22 cellular contexts compared by ENCODE assay signal in the genomic region with DNA sequence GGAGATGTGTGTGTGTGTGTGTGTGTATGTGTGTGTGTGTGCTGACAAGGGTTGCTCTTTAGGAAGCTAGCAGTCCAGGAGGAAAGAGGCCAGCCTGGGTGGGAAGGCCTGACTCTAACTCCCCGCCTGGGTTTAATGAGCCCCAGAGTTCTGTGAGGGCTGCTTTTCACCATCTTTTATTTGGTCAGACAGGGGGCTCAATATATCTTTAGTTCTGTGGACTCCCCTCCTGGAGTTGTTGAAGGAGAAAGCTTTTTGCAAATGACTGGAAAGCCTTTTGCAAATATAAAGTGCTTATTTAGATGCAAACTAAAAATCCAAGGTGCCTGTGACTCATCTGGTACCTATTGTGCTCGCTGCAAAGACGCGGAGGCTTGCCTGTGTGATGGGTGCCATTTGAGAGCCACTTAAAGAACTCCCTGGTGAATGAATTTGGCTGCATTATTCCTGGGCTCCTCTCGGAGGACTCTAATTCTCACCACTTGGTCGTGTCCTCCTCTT. TPM values are rescaled to one million over a fixed set of nuclear protein-coding genes. Genes with fewer than 3 reads are reported as not detected.
A peak's percentile ranks its signal among the peaks of the same experiment; 100 is the strongest.
DNase-seq lines count a peak whose midpoint lies in the region; ATAC-seq lines count a peak whose summit lies in the region.
"Had no signal": no experiment of that assay in that cellular context is flagged by ENCODE, and none has a peak within 500 bp of the region (broad histone marks: within the 10 kb centered on the region; RNA-seq: fewer than 3 reads in every experiment).

No MANE protein-coding gene starts in this region.

- no peak overlapping the region for H3K4me3 ChIP-seq in Karpas-422 (ENCODE audit: low read length)
- H3K4me3 ChIP-seq: GM12878, left ventricle myocardium inferior, pancreas, SJSA1, uterus had no signal

- H4K20me1 ChIP-seq in Karpas-422 (ENCODE audit: insufficient read depth, low read depth, low read length) = no peaks in the 10 kb centered on the region

- H2AFZ ChIP-seq in Karpas-422 (ENCODE audit: low read length) = peak overlapping the region; percentile 1; the same call in 1 of the 2 replicates

- DNase-seq in DMS153 treated with DMSO at 0.1 percent for 48 hours (lab: John Stamatoyannopoulos, UW; ENCODE audit: unreplicated experiment) (peak; percentile 11), Karpas-422 (peak; percentile 16), astrocyte of the hippocampus (ENCODE audit: low read depth, low spot score) (peak; percentile 52), iPS-NIHi7 (ENCODE audit: extremely low spot score) (peak; percentile 64), Ammon's horn (ENCODE audit: low spot score) (no peak), activated T-cell treated with anti-CD3 and anti-CD28 coated beads for 4 hours (no peak)
- no peak for DNase-seq in stimulated activated CD4-positive, alpha-beta T cell treated with anti-CD3 and anti-CD28 coated beads, Interleukin-4, amount 100 ng/mL, for 24 hours
- DNase-seq: activated CD4-positive, alpha-beta T cell treated with anti-CD3 and anti-CD28 coated beads for 1 hour; activated gamma-delta T cell treated with Interleukin-2 at 50 U/mL for 16 hours; Caco-2; GDM1; left ventricle myocardium inferior; NCI-H524; pancreas; stimulated activated CD4-positive, alpha-beta T cell treated with anti-CD3 and anti-CD28 coated beads, Interleukin-1b, Interleukin-23, amount 100 ng/mL, for 48 hours; T-helper 9 cell; uterus had no signal

- H3K79me2 ChIP-seq in Karpas-422 (ENCODE audit: low read length) = no peaks in the 10 kb centered on the region

- H3K9ac ChIP-seq in Karpas-422 (ENCODE audit: low read length) = no peak overlapping the region

- H3K36me3 ChIP-seq in Karpas-422 (ENCODE audit: insufficient read depth, low read length) = no peaks in the 10 kb centered on the region
- H3K36me3 ChIP-seq: left ventricle myocardium inferior, pancreas, SJSA1, uterus had no signal

- no peak overlapping the region for H3K4me2 ChIP-seq in Karpas-422 (ENCODE audit: low read depth, low read length, poor library complexity, severe bottlenecking)

- no peaks in the 10 kb centered on the region for H3K27me3 ChIP-seq in Karpas-422 (ENCODE audit: low read length)
- H3K27me3 ChIP-seq: pancreas, SJSA1, uterus had no signal

- H3K9me3 ChIP-seq in Karpas-422 (ENCODE audit: low read length) = no peaks in the 10 kb centered on the region
- H3K9me3 ChIP-seq: Caco-2, left ventricle myocardium inferior, pancreas, SJSA1, uterus had no signal

- no peak overlapping the region for H3K27ac ChIP-seq in Karpas-422 (ENCODE audit: low read length)
- H3K27ac ChIP-seq: left ventricle myocardium inferior, pancreas, SJSA1, uterus had no signal

- H3K9me2 ChIP-seq in Karpas-422 (replicated peaks; ENCODE audit: insufficient read depth, low read length) = no peaks in the 10 kb centered on the region

- peaks cover 14% of the 10 kb centered on the region for H3K4me1 ChIP-seq in Karpas-422 (ENCODE audit: low read length)
- H3K4me1 ChIP-seq: Caco-2, pancreas, uterus had no signal

- no peak for ATAC-seq in HG03097 (IDR thresholded peaks at IDR 0.05; ENCODE audit: low FRiP score, unreplicated experiment)
- ATAC-seq: GM12878, pancreas had no signal

RNA-seq across cellular contexts. Expression of a gene that starts 24.5 kb away (rescaled TPM):
- total RNA-seq in Karpas-422 (2014; rRNA removed; shearing (Covaris generic); ENCODE audit: low replicate concordance) = not detected in 2 replicates
- total RNA-seq: Caco-2, chondrocyte, GM12878, left ventricle myocardium inferior, mucosa of gallbladder, pancreas, SJSA1, uterus had no signal

Comparison
In these comparisons a context has a peak if more than half of its experiments do, and no peak if none do; other contexts are left out.
1. DNase-seq: peak in DMS153 treated with DMSO at 0.1 percent for 48 hours (single experiment), Karpas-422 (single experiment), astrocyte of the hippocampus (single experiment) and iPS-NIHi7 (single experiment); none in Ammon's horn (single experiment), activated T-cell treated with anti-CD3 and anti-CD28 coated beads for 4 hours (single experiment) and stimulated activated CD4-positive, alpha-beta T cell treated with anti-CD3 and anti-CD28 coated beads, Interleukin-4, amount 100 ng/mL, for 24 hours (single experiment).